In genomic region chr16:19717781-19718623, GRCh38 we compare ENCODE assay signal across 1 cellular context.
TF ChIP-seq lines count a peak whose summit lies in the region.

A gene with protein sequence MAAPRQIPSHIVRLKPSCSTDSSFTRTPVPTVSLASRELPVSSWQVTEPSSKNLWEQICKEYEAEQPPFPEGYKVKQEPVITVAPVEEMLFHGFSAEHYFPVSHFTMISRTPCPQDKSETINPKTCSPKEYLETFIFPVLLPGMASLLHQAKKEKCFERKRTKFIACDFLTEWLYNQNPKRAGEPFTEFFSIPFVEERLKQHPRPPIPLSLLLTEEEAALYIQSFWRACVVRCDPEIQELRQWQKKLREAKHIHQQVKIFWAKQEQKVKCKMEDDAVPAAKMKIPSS (plus strand): TSS chr16:19718271. CDS start chr16:19718307, 36 bp downstream.
TSS of gene KNOP1 (minus strand) at chr16:19718227. CDS start at chr16:19715035, 3,192 bp downstream.

TF ChIP-seq in HepG2, 621 proteins besides CTCF, POLR2A, EP300 and RAD21 (continued from another document and continues in another):
- 0 out of 2 replicates have a peak, but pooled peaks have one; percentile 81 for TF ChIP-seq ZNF512 (CRISPR knock-in tag; IDR thresholded peaks at IDR 0.05)
- TF ChIP-seq ZNF501 (CRISPR knock-in tag; IDR thresholded peaks at IDR 0.05), result peak; percentile 100
- TF ChIP-seq ZC3H13 (CRISPR knock-in tag; IDR thresholded peaks at IDR 0.05), result peak; percentile 43; the same call in 1 of the 2 replicates
- TF ChIP-seq, protein P1, sequence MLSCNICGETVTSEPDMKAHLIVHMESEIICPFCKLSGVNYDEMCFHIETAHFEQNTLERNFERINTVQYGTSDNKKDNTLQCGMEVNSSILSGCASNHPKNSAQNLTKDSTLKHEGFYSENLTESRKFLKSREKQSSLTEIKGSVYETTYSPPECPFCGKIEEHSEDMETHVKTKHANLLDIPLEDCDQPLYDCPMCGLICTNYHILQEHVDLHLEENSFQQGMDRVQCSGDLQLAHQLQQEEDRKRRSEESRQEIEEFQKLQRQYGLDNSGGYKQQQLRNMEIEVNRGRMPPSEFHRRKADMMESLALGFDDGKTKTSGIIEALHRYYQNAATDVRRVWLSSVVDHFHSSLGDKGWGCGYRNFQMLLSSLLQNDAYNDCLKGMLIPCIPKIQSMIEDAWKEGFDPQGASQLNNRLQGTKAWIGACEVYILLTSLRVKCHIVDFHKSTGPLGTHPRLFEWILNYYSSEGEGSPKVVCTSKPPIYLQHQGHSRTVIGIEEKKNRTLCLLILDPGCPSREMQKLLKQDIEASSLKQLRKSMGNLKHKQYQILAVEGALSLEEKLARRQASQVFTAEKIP (CRISPR knock-in tag; IDR thresholded peaks at IDR 0.05; ENCODE audit: borderline replicate concordance), result no peak
- peak; percentile 89; the same call in 1 of the 2 replicates for TF ChIP-seq RNF2 (conservative IDR thresholded peaks at IDR 0.05; ENCODE audit: low read depth)
- TF ChIP-seq PHB2 (IDR thresholded peaks at IDR 0.05; ENCODE audit: partially characterized antibody), result no peak
- TF ChIP-seq, protein P2, sequence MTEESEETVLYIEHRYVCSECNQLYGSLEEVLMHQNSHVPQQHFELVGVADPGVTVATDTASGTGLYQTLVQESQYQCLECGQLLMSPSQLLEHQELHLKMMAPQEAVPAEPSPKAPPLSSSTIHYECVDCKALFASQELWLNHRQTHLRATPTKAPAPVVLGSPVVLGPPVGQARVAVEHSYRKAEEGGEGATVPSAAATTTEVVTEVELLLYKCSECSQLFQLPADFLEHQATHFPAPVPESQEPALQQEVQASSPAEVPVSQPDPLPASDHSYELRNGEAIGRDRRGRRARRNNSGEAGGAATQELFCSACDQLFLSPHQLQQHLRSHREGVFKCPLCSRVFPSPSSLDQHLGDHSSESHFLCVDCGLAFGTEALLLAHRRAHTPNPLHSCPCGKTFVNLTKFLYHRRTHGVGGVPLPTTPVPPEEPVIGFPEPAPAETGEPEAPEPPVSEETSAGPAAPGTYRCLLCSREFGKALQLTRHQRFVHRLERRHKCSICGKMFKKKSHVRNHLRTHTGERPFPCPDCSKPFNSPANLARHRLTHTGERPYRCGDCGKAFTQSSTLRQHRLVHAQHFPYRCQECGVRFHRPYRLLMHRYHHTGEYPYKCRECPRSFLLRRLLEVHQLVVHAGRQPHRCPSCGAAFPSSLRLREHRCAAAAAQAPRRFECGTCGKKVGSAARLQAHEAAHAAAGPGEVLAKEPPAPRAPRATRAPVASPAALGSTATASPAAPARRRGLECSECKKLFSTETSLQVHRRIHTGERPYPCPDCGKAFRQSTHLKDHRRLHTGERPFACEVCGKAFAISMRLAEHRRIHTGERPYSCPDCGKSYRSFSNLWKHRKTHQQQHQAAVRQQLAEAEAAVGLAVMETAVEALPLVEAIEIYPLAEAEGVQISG (CRISPR knock-in tag; IDR thresholded peaks at IDR 0.05), result peak; percentile 95
- TF ChIP-seq GLI4 (CRISPR knock-in tag; IDR thresholded peaks at IDR 0.05; ENCODE audit: borderline replicate concordance), result peak; percentile 84; the same call in 1 of the 2 replicates
- TF ChIP-seq TMF1 (CRISPR knock-in tag; IDR thresholded peaks at IDR 0.05; ENCODE audit: low read depth), result peak; percentile 69
- TF ChIP-seq, protein P3, sequence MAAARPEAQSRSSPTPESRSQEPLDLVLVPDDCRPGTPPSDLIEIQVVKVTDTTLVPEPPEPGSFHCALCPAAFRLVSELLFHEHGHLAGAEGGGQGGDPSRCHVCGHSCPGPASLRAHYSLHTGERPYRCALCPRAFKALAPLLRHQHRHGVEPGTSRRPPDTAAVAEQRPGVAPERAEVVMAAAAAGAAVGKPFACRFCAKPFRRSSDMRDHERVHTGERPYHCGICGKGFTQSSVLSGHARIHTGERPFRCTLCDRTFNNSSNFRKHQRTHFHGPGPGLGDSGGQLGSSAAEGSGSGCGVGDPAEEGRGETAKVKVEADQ (CRISPR knock-in tag; IDR thresholded peaks at IDR 0.05; ENCODE audit: borderline replicate concordance), result peak; percentile 90; the same call in 1 of the 2 replicates
- TF ChIP-seq ZNF362 (CRISPR knock-in tag; IDR thresholded peaks at IDR 0.05; ENCODE audit: borderline replicate concordance), result 0 out of 2 replicates have a peak, but pooled peaks have one; percentile 67
- 0 out of 2 replicates have a peak, but pooled peaks have one; percentile 54 for TF ChIP-seq ZNF446 (CRISPR knock-in tag; IDR thresholded peaks at IDR 0.05)
- peak; percentile 37; the same call in 1 of the 2 replicates for TF ChIP-seq KLF12 (CRISPR knock-in tag; IDR thresholded peaks at IDR 0.05; ENCODE audit: borderline replicate concordance)
- TF ChIP-seq, protein P4, sequence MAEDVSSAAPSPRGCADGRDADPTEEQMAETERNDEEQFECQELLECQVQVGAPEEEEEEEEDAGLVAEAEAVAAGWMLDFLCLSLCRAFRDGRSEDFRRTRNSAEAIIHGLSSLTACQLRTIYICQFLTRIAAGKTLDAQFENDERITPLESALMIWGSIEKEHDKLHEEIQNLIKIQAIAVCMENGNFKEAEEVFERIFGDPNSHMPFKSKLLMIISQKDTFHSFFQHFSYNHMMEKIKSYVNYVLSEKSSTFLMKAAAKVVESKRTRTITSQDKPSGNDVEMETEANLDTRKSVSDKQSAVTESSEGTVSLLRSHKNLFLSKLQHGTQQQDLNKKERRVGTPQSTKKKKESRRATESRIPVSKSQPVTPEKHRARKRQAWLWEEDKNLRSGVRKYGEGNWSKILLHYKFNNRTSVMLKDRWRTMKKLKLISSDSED (CRISPR knock-in tag; IDR thresholded peaks at IDR 0.05), result no peak
- TF ChIP-seq ZMYM2 (CRISPR knock-in tag; IDR thresholded peaks at IDR 0.05), result 0 out of 2 replicates have a peak, but pooled peaks have one; percentile 16
- no peak for TF ChIP-seq ZEB1 (IDR thresholded peaks at IDR 0.05; ENCODE audit: insufficient replicate concordance, low read depth)
- no peak for TF ChIP-seq SKIL (CRISPR knock-in tag; IDR thresholded peaks at IDR 0.05; ENCODE audit: borderline replicate concordance)
- peak; percentile 57; the same call in 1 of the 2 replicates for TF ChIP-seq CERS6 (CRISPR knock-in tag; IDR thresholded peaks at IDR 0.05)
- no peak for TF ChIP-seq NR2F6 (IDR thresholded peaks at IDR 0.05)
- peak; percentile 56 for TF ChIP-seq NR2F6 (CRISPR knock-in tag; IDR thresholded peaks at IDR 0.05)
- peak; percentile 97 for TF ChIP-seq ZNF605 (CRISPR knock-in tag; IDR thresholded peaks at IDR 0.05)
- TF ChIP-seq E2F2 (CRISPR knock-in tag; IDR thresholded peaks at IDR 0.05; ENCODE audit: borderline replicate concordance), result peak; percentile 97
- no peak for TF ChIP-seq ZNF326 (CRISPR knock-in tag; IDR thresholded peaks at IDR 0.05; ENCODE audit: borderline replicate concordance)
- TF ChIP-seq NR0B2 (CRISPR knock-in tag; IDR thresholded peaks at IDR 0.05), result peak; percentile 98
- no peak for TF ChIP-seq FOXA1 (IDR thresholded peaks at IDR 0.05)
- peak; percentile 34; the same call in 1 of the 2 replicates for TF ChIP-seq FOXA1 (CRISPR knock-in tag; IDR thresholded peaks at IDR 0.05)
- TF ChIP-seq NPAS2 (CRISPR knock-in tag; IDR thresholded peaks at IDR 0.05; ENCODE audit: borderline replicate concordance), result no peak
- TF ChIP-seq FOXP4 (CRISPR knock-in tag; IDR thresholded peaks at IDR 0.05), result peak; percentile 81
- TF ChIP-seq ELF1 (CRISPR knock-in tag; IDR thresholded peaks at IDR 0.05), result peak; percentile 99
- TF ChIP-seq ZNF891 (CRISPR knock-in tag; IDR thresholded peaks at IDR 0.05), result peak; percentile 98
- 0 out of 2 replicates have a peak, but pooled peaks have one; percentile 29 for TF ChIP-seq ZBTB21 (CRISPR knock-in tag; IDR thresholded peaks at IDR 0.05)
- TF ChIP-seq NFIB (CRISPR knock-in tag; IDR thresholded peaks at IDR 0.05; ENCODE audit: borderline replicate concordance), result no peak
- TF ChIP-seq TOE1 (CRISPR knock-in tag; IDR thresholded peaks at IDR 0.05), result peak; percentile 42; the same call in 1 of the 2 replicates
- TF ChIP-seq GFI1 (CRISPR knock-in tag; IDR thresholded peaks at IDR 0.05; ENCODE audit: borderline replicate concordance), result no peak; the same call in 1 of the 2 replicates
- TF ChIP-seq FOXM1 (CRISPR knock-in tag; IDR thresholded peaks at IDR 0.05), result no peak
- TF ChIP-seq, protein P5, sequence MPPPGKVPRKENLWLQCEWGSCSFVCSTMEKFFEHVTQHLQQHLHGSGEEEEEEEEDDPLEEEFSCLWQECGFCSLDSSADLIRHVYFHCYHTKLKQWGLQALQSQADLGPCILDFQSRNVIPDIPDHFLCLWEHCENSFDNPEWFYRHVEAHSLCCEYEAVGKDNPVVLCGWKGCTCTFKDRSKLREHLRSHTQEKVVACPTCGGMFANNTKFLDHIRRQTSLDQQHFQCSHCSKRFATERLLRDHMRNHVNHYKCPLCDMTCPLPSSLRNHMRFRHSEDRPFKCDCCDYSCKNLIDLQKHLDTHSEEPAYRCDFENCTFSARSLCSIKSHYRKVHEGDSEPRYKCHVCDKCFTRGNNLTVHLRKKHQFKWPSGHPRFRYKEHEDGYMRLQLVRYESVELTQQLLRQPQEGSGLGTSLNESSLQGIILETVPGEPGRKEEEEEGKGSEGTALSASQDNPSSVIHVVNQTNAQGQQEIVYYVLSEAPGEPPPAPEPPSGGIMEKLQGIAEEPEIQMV (CRISPR knock-in tag; IDR thresholded peaks at IDR 0.05; ENCODE audit: low read depth), result peak; percentile 94
